In genomic region chr4:42917316-42917715, GRCh38 we compare ENCODE assay signal across 10 cellular contexts. TPM values are rescaled to one million over a fixed set of nuclear protein-coding genes. Genes with fewer than 3 reads are reported as not detected.
"Had no signal": no experiment of that assay in that cellular context is flagged by ENCODE, and none has a peak within 500 bp of the region (broad histone marks: within the 10 kb centered on the region; RNA-seq: fewer than 3 reads in every experiment).

No MANE protein-coding gene starts in this region.

- H3K4me3 Mint-ChIP-seq: HFFc6 had no signal

- ATAC-seq: HCT116, K562 had no signal

- H3K27ac Mint-ChIP-seq: HFFc6 had no signal

- DNase-seq: GM23248, GOT3, H7, HFFc6, IMR-90, KG1 had no signal

RNA-seq across cellular contexts. Expression of gene GRXCR1, which starts 24.8 kb away (rescaled TPM):
- total RNA-seq: GM23248, H4, H7, HFFc6, HT-29, IMR-90, K562 had no signal
- polyA plus RNA-seq: GM23248, IMR-90, K562 had no signal
